In the genomic region with DNA sequence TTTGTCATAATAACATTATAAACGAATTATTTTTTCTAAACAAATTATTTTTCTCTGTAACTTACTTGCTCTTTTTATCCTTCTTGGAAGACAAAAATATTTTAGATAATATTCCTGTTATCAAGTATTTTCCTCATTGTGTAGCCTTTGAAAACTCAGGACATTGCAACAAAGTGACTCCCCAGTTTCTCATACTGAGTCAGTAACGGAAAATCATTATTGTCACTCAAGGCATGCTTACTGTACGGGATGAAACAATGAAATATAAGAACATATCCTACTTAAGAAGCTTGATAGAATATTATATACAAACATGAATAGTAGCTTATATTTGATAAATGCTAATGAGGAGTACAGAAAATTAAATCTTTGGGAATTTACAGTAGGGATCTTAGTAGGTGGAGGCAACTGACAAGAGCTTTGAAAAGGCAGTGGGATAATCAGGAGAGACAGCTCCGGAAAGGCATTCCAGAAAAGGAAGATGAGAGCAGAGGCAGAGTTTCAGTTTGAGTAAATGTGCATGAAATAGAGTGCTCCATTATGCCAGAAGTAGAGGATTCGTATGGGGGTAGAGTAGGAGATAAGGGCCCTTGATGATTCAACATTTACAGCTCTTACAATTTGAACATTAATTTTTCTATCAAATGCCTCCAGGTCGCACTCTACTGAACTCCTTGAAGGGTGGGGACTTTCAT, we compare ENCODE assay signal across 1 cellular context.
A peak's percentile ranks its signal among the peaks of the same experiment; 100 is the strongest.
TF ChIP-seq lines count a peak whose summit lies in the region.

No MANE protein-coding gene starts in this region.

TF ChIP-seq in K562, 482 proteins besides CTCF, POLR2A, EP300 and RAD21 (continued from another document):
- TF ChIP-seq MNT (conservative IDR thresholded peaks at IDR 0.05), result 0 out of 4 replicates have a peak, but pooled peaks of 1 of the 2 experiments have one; percentile 39
- TF ChIP-seq, protein P1, sequence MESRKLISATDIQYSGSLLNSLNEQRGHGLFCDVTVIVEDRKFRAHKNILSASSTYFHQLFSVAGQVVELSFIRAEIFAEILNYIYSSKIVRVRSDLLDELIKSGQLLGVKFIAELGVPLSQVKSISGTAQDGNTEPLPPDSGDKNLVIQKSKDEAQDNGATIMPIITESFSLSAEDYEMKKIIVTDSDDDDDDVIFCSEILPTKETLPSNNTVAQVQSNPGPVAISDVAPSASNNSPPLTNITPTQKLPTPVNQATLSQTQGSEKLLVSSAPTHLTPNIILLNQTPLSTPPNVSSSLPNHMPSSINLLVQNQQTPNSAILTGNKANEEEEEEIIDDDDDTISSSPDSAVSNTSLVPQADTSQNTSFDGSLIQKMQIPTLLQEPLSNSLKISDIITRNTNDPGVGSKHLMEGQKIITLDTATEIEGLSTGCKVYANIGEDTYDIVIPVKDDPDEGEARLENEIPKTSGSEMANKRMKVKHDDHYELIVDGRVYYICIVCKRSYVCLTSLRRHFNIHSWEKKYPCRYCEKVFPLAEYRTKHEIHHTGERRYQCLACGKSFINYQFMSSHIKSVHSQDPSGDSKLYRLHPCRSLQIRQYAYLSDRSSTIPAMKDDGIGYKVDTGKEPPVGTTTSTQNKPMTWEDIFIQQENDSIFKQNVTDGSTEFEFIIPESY (CRISPR knock-in tag; IDR thresholded peaks at IDR 0.05), result no peak
- TF ChIP-seq HCFC1 (IDR thresholded peaks at IDR 0.05; ENCODE audit: low read depth, low read length), result no peak
- TF ChIP-seq HBP1 (CRISPR knock-in tag; IDR thresholded peaks at IDR 0.05), result no peak
- no peak for TF ChIP-seq ZNF436 (CRISPR knock-in tag; IDR thresholded peaks at IDR 0.05)
- TF ChIP-seq, protein P2, sequence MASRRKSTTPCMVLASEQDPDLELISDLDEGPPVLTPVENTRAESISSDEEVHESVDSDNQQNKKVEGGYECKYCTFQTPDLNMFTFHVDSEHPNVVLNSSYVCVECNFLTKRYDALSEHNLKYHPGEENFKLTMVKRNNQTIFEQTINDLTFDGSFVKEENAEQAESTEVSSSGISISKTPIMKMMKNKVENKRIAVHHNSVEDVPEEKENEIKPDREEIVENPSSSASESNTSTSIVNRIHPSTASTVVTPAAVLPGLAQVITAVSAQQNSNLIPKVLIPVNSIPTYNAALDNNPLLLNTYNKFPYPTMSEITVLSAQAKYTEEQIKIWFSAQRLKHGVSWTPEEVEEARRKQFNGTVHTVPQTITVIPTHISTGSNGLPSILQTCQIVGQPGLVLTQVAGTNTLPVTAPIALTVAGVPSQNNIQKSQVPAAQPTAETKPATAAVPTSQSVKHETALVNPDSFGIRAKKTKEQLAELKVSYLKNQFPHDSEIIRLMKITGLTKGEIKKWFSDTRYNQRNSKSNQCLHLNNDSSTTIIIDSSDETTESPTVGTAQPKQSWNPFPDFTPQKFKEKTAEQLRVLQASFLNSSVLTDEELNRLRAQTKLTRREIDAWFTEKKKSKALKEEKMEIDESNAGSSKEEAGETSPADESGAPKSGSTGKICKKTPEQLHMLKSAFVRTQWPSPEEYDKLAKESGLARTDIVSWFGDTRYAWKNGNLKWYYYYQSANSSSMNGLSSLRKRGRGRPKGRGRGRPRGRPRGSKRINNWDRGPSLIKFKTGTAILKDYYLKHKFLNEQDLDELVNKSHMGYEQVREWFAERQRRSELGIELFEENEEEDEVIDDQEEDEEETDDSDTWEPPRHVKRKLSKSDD (conservative IDR thresholded peaks at IDR 0.05; ENCODE audit: low read length), result no peak
- peak; percentile 65 for TF ChIP-seq DPF2 (IDR thresholded peaks at IDR 0.05)
- TF ChIP-seq SMARCA4 (IDR thresholded peaks at IDR 0.05), result peak; percentile 38; the same call in 1 of the 2 replicates
- TF ChIP-seq FOXM1 (IDR thresholded peaks at IDR 0.05; ENCODE audit: low read depth), result 0 out of 2 replicates have a peak, but pooled peaks have one; percentile 10
- TF ChIP-seq FOXM1 (CRISPR knock-in tag; IDR thresholded peaks at IDR 0.05; ENCODE audit: low read depth), result no peak
- no peak for TF ChIP-seq CREM (IDR thresholded peaks at IDR 0.05; ENCODE audit: low read depth)
- no peak for TF ChIP-seq ARID4B (CRISPR knock-in tag; IDR thresholded peaks at IDR 0.05)
- TF ChIP-seq EP400 (IDR thresholded peaks at IDR 0.05), result 0 out of 2 replicates have a peak, but pooled peaks have one; percentile 24
- TF ChIP-seq GATAD2A (IDR thresholded peaks at IDR 0.05), result no peak
- no peak for TF ChIP-seq ATF7 (IDR thresholded peaks at IDR 0.05)
- 0 out of 2 replicates have a peak, but pooled peaks have one; percentile 8 for TF ChIP-seq C11orf30 (IDR thresholded peaks at IDR 0.05; ENCODE audit: low read depth)
- no peak for TF ChIP-seq ERF (CRISPR knock-in tag; IDR thresholded peaks at IDR 0.05)
- TF ChIP-seq HDAC2 (IDR thresholded peaks at IDR 0.05), result 0 out of 2 replicates have a peak, but pooled peaks have one; percentile 8
- no peak for TF ChIP-seq RB1 (IDR thresholded peaks at IDR 0.05; ENCODE audit: low read depth)
- TF ChIP-seq, protein P3, sequence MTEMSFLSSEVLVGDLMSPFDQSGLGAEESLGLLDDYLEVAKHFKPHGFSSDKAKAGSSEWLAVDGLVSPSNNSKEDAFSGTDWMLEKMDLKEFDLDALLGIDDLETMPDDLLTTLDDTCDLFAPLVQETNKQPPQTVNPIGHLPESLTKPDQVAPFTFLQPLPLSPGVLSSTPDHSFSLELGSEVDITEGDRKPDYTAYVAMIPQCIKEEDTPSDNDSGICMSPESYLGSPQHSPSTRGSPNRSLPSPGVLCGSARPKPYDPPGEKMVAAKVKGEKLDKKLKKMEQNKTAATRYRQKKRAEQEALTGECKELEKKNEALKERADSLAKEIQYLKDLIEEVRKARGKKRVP (CRISPR knock-in tag; IDR thresholded peaks at IDR 0.05), result no peak
- TF ChIP-seq CEBPG (CRISPR knock-in tag; IDR thresholded peaks at IDR 0.05), result no peak
- no peak for TF ChIP-seq CEBPG (tag; conservative IDR thresholded peaks at IDR 0.05 in 1 of 2, IDR thresholded peaks at IDR 0.05 in 1 of 2)
- no peak for TF ChIP-seq E2F5 (CRISPR knock-in tag; IDR thresholded peaks at IDR 0.05)
- no peak for TF ChIP-seq ZKSCAN8 (CRISPR knock-in tag; IDR thresholded peaks at IDR 0.05)
- no peak for TF ChIP-seq ZNF408 (CRISPR knock-in tag; IDR thresholded peaks at IDR 0.05; ENCODE audit: low read depth)
- TF ChIP-seq ZC3H4 (CRISPR knock-in tag; IDR thresholded peaks at IDR 0.05; ENCODE audit: borderline replicate concordance), result no peak
- no peak for TF ChIP-seq LARP7 (IDR thresholded peaks at IDR 0.05)
- no peak for TF ChIP-seq ZEB2 (IDR thresholded peaks at IDR 0.05)
- TF ChIP-seq SMARCE1 (IDR thresholded peaks at IDR 0.05), result 0 out of 2 replicates have a peak, but pooled peaks have one; percentile 27
- TF ChIP-seq, protein P4, sequence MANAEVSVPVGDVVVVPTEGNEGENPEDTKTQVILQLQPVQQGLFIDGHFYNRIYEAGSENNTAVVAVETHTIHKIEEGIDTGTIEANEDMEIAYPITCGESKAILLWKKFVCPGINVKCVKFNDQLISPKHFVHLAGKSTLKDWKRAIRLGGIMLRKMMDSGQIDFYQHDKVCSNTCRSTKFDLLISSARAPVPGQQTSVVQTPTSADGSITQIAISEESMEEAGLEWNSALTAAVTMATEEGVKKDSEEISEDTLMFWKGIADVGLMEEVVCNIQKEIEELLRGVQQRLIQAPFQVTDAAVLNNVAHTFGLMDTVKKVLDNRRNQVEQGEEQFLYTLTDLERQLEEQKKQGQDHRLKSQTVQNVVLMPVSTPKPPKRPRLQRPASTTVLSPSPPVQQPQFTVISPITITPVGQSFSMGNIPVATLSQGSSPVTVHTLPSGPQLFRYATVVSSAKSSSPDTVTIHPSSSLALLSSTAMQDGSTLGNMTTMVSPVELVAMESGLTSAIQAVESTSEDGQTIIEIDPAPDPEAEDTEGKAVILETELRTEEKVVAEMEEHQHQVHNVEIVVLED (CRISPR knock-in tag; IDR thresholded peaks at IDR 0.05), result no peak
- TF ChIP-seq, protein P5, sequence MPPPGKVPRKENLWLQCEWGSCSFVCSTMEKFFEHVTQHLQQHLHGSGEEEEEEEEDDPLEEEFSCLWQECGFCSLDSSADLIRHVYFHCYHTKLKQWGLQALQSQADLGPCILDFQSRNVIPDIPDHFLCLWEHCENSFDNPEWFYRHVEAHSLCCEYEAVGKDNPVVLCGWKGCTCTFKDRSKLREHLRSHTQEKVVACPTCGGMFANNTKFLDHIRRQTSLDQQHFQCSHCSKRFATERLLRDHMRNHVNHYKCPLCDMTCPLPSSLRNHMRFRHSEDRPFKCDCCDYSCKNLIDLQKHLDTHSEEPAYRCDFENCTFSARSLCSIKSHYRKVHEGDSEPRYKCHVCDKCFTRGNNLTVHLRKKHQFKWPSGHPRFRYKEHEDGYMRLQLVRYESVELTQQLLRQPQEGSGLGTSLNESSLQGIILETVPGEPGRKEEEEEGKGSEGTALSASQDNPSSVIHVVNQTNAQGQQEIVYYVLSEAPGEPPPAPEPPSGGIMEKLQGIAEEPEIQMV (tag; conservative IDR thresholded peaks at IDR 0.05; ENCODE audit: low read depth), result no peak
